In the genomic region with DNA sequence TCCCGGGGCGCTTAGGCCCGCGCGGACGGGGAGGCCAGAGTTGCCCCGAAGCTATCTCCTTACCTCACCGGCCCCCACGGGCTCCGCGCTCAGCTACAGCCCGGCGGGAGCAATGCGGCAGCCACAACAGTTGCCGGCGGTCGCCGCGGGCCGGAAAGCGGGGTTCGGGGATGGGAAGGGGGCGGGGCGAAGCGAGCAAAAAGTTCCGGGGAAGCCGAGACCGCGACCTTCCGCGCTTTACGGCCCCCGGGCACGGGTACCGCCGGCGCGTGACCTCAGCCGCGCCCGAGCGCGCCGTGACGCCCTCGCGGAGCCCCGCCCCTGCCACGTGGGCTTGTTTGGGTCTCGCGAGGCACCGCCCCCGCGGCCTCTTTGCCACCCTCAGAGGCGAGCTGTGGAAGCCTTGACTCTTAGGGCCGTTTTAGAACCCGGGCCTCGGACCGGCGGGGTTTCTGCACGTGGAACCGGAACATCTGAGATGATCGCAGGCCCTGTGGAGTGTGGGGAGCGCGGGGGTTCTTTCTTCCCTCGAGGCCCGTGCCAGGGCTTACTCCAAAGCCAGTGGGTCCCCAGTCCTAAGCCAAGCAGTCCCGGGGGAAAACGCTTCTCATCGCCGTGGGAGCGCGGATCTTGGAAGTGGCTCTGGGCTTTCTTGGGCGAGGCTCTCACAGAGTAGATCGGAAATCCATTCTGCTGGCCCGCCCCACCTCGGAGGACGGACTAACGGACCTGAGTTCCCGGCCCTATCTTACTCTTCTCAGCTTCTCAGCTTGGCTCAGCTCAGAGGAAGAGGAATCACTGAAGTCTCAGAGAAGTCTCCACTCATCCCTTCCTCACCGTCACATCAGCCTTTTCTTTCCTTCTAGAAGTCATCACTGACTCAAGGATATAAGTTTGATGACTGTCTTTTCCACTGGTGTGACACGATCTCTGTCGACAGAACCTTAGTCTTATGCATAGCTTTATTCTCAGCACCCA, we compare ENCODE assay signal across 8 cellular contexts. TPM values are rescaled to one million over a fixed set of nuclear protein-coding genes. Genes with fewer than 3 reads are reported as not detected.
A peak's percentile ranks its signal among the peaks of the same experiment; 100 is the strongest.
DNase-seq lines count a peak whose midpoint lies in the region; ATAC-seq and TF ChIP-seq lines count a peak whose summit lies in the region.
"Not testable (repeated sequence)": the region's sequence is repeated elsewhere in the genome, so short reads cannot be mapped to it uniquely, and the experiment has no call there.

No MANE protein-coding gene starts in this region.

- intact Hi-C loops in head of caudate nucleus (cut with DNase I) = not testable (repeated sequence)
- intact Hi-C loops in ovary (cut with DNase I) = loop anchor here in 1 of 4 donors (10.0 kb wide), 1 partner anchor 77 kb away; no protein-coding TSS in a partner anchor

- not testable (repeated sequence) for H3K27me3 Mint-ChIP-seq in activated naive CD8-positive, alpha-beta T cell treated with anti-CD3 and anti-CD28 coated beads for 36 hours

- peak; percentile 37 for TF ChIP-seq POLR2A in ovary (IDR thresholded peaks at IDR 0.05)

- peak overlapping the region; percentile 90 for H3K4me3 Mint-ChIP-seq in activated naive CD8-positive, alpha-beta T cell treated with anti-CD3 and anti-CD28 coated beads for 36 hours

- not testable (repeated sequence) for H3K9me3 Mint-ChIP-seq in activated naive CD8-positive, alpha-beta T cell treated with anti-CD3 and anti-CD28 coated beads for 36 hours

- H3K4me1 ChIP-seq in ovary (ENCODE audit: insufficient read depth); thymus (ENCODE audit: control insufficient read depth, insufficient read depth, low read length): not testable (repeated sequence)

- H3K36me3 Mint-ChIP-seq in activated naive CD8-positive, alpha-beta T cell treated with anti-CD3 and anti-CD28 coated beads for 36 hours = not testable (repeated sequence)

- H3K27ac Mint-ChIP-seq in activated naive CD8-positive, alpha-beta T cell treated with anti-CD3 and anti-CD28 coated beads for 36 hours = peak overlapping the region; percentile 82

- TF ChIP-seq EP300 in ovary (IDR thresholded peaks at IDR 0.05) = not testable (repeated sequence)

- not testable (repeated sequence) for TF ChIP-seq CTCF in GM10266 (IDR thresholded peaks at IDR 0.05; ENCODE audit: control insufficient read depth, insufficient read depth, low read depth, missing control alignments); ovary (IDR thresholded peaks at IDR 0.05)

- WGBS in ovary, 3 donors = 1% methylated on average over 64 to 70 of the region's 83 CpGs
- WGBS in thymus = 2% methylated on average over 70 of the region's 83 CpGs

- H3K4me1 Mint-ChIP-seq in activated naive CD8-positive, alpha-beta T cell treated with anti-CD3 and anti-CD28 coated beads for 36 hours = not testable (repeated sequence)

- DNase-seq in GM10266 (ENCODE audit: extremely low spot score) (peak; percentile 95), NCI-H1092 (lab: John Stamatoyannopoulos, UW) (peak; percentile 91), SKM-1 (lab: John Stamatoyannopoulos, UW; ENCODE audit: unreplicated experiment) (peak; percentile 75), head of caudate nucleus (peak; percentile 92 to 100 (median 97)), ovary (peak; percentile 97 to 100 (median 99))
- peak; percentile 99 for DNase-seq in activated naive CD8-positive, alpha-beta T cell treated with anti-CD3 and anti-CD28 coated beads for 36 hours

- not testable (repeated sequence) for H3K36me3 ChIP-seq in ovary; thymus (ENCODE audit: control insufficient read depth, insufficient read depth)

- H3K9me3 ChIP-seq in ovary; thymus (ENCODE audit: control insufficient read depth): not testable (repeated sequence)

- not testable (repeated sequence) for H3K27me3 ChIP-seq in ovary; thymus (ENCODE audit: control insufficient read depth, insufficient read depth)

- H3K27ac ChIP-seq in ovary (peak overlapping the region; percentile 53 to 81), thymus (ENCODE audit: low read depth) (peak overlapping the region; percentile 81)

- H3K4me3 ChIP-seq in ovary = peak overlapping the region; percentile 86
- H3K4me3 ChIP-seq in thymus (ENCODE audit: low read length) = peak overlapping the region; percentile 56

- peak; percentile 92 for ATAC-seq in HG02623 (IDR thresholded peaks at IDR 0.05; ENCODE audit: unreplicated experiment)

RNA-seq across cellular contexts. Expression of gene NPIPB15, which starts 7.8 kb away (rescaled TPM):
- total RNA-seq in activated naive CD8-positive, alpha-beta T cell treated with anti-CD3 and anti-CD28 coated beads for 36 hours = not detected
- 10 to 100 TPM in 1 of 7 donors, 1 to 10 TPM in 4, under 1 TPM in 1, not detected in 1; 0.76 to 13.4 (median 3.5) TPM for total RNA-seq in ovary
- polyA plus RNA-seq in ovary = 1 to 10 TPM; 8.8 to 9.5 TPM
- 25.1 TPM for polyA plus RNA-seq in thymus

RNA-seq across cellular contexts. Expression of gene CLEC18B, which starts 53.0 kb away (rescaled TPM):
- under 1 TPM; 0.36 to 0.39 TPM for total RNA-seq in activated naive CD8-positive, alpha-beta T cell treated with anti-CD3 and anti-CD28 coated beads for 36 hours
- 1 to 10 TPM in 1 of 7 donors, under 1 TPM in 5, not detected in 1; 0.24 to 1.5 (median 0.43) TPM for total RNA-seq in ovary
- polyA plus RNA-seq in ovary = under 1 TPM; 0.17 to 0.42 TPM
- 2.6 TPM for polyA plus RNA-seq in thymus

Comparison
In these comparisons a context has a peak if more than half of its experiments do, and no peak if none do; other contexts are left out.
1. Peak in every context shown above with its lines: DNase-seq, ATAC-seq, H3K4me3 ChIP-seq and H3K27ac ChIP-seq.